Comparison of ENCODE assay signal across 8 cellular contexts in genomic region chr11:22304337-22304961, GRCh38. TPM values are rescaled to one million over a fixed set of nuclear protein-coding genes. Genes with fewer than 3 reads are reported as not detected.
DNase-seq lines count a peak whose midpoint lies in the region; ATAC-seq lines count a peak whose summit lies in the region.

No MANE protein-coding gene starts in this region.

- DNase-seq in GDM1 (lab: John Stamatoyannopoulos, UW) (peak; percentile 11), NCI-H69 (lab: John Stamatoyannopoulos, UW) (peak; percentile 74), cerebellum (ENCODE audit: low spot score) (peak; percentile 2), middle frontal gyrus (ENCODE audit: extremely low spot score, low spot score) (peak; percentile 51), islet precursor cell (no peak)
- DNase-seq in stimulated activated naive CD4-positive, alpha-beta T cell treated with Interleukin-2 at 50 U/mL for 16 hours (lab: John Stamatoyannopoulos, UW), result no peak

- peak; percentile 57 for ATAC-seq in HG03159 (IDR thresholded peaks at IDR 0.05; ENCODE audit: unreplicated experiment)
- ATAC-seq in HG03135 (IDR thresholded peaks at IDR 0.05; ENCODE audit: unreplicated experiment), result no peak

RNA-seq across cellular contexts. Expression of gene SLC17A6, which starts 33.7 kb away (rescaled TPM):
- total RNA-seq in cerebellum, result 15.8 TPM

Comparison
In these comparisons a context has a peak if more than half of its experiments do, and no peak if none do; other contexts are left out.
1. DNase-seq: peak in GDM1 (single experiment), NCI-H69 (single experiment), cerebellum (single experiment) and middle frontal gyrus (single experiment); none in islet precursor cell (single experiment) and stimulated activated naive CD4-positive, alpha-beta T cell treated with Interleukin-2 at 50 U/mL for 16 hours (single experiment).